ENCODE assay signal across 8 cellular contexts in the genomic region with DNA sequence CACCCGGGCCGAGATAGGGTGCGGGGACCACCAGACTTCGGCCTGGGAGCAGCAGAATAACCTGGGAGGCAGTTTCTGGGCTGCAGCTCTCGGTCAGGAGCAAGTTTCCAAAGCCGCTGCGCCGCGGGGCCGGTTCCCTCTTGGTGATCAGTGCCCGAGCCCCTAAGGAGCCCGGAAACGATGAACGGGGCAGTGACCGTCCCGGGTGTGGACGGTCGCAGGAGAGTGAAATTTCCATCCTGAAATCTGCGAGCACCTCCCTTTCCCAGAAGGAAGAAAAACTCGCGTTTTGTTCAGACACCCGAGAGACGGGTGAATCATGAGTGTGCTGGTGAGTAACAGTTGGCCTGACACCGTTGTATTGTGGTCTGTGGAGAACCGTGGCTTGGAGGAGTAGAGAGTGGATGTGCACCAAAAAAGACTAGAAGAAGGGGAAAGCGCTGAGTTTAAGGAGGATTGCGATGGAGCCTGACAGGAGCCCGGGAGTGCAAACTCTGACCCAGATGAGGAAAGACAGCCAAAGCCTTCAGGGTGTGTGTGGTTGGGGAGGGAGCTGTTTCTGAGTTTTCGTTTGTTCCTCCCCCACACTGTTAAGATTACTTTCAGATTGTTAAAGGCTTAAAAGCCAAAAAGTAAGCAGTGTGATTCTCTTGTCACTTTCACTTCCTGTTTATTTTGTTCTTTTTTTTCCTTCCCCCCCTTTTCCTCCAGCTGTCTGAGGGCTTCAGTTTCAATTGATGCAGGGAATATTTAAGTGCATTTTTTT.
DNase-seq lines count a peak whose midpoint lies in the region; ATAC-seq and TF ChIP-seq lines count a peak whose summit lies in the region.

No MANE protein-coding gene starts in this region.

- H3K4me3 Mint-ChIP-seq in activated T-cell treated with anti-CD3 and anti-CD28 coated beads, Interleukin-2, amount 50 U/mL, for 24 hours, result peak overlapping the region; percentile 87
- peak overlapping the region; percentile 76 to 87 (median 83) for H3K4me3 Mint-ChIP-seq in nephron
- peak overlapping the region; percentile 76 to 89 for H3K4me3 Mint-ChIP-seq in stimulated activated naive CD8-positive, alpha-beta T cell treated with anti-CD3 and anti-CD28 coated beads, Interleukin-15, amount 100 ng/mL, for 72 hours

- peaks cover 10% of the 10 kb centered on the region for H4K20me1 ChIP-seq in OCI-LY3 (ENCODE audit: insufficient read depth, low read length)

- peak overlapping the region; percentile 79 for H3K27ac ChIP-seq in OCI-LY3 (ENCODE audit: low read length)

- peaks cover 47% of the 10 kb centered on the region for H3K36me3 Mint-ChIP-seq in activated T-cell treated with anti-CD3 and anti-CD28 coated beads, Interleukin-2, amount 50 U/mL, for 24 hours (ENCODE audit: low read depth)
- peaks cover 5% of the 10 kb centered on the region for H3K36me3 Mint-ChIP-seq in nephron (ENCODE audit: low read depth)

- H3K4me3 ChIP-seq in OCI-LY3 (ENCODE audit: low read length), result peak overlapping the region; percentile 98
- peak overlapping the region; percentile 76 for H3K4me3 ChIP-seq in fibroblast of pulmonary artery (replicated peaks; ENCODE audit: low read depth, low read length)

- H3K36me3 ChIP-seq in OCI-LY3 (replicated peaks; ENCODE audit: low read depth, low read length), result no peaks in the 10 kb centered on the region

- peak; percentile 74 for DNase-seq in AG08395 (ENCODE audit: low spot score)
- peak; percentile 79 for DNase-seq in activated T-cell treated with anti-CD3 and anti-CD28 coated beads, Interleukin-2, amount 50 U/mL, for 24 hours
- DNase-seq in fibroblast of pulmonary artery (ENCODE audit: low read depth), result peak; percentile 78
- peak; percentile 69 for DNase-seq in stimulated activated naive CD8-positive, alpha-beta T cell treated with anti-CD3 and anti-CD28 coated beads, Interleukin-15, amount 100 ng/mL, for 72 hours

- no peaks in the 10 kb centered on the region for H3K9me3 ChIP-seq in OCI-LY3 (ENCODE audit: insufficient read depth, low read length)

- ATAC-seq in GM18909 (IDR thresholded peaks at IDR 0.05; ENCODE audit: poor library complexity, unreplicated experiment) (peak; percentile 73), HG03108 (IDR thresholded peaks at IDR 0.05; ENCODE audit: unreplicated experiment) (peak; percentile 59)
- ATAC-seq in stimulated activated naive CD8-positive, alpha-beta T cell treated with anti-CD3 and anti-CD28 coated beads, Interleukin-15, amount 100 ng/mL, for 72 hours, result peak; percentile 71

- H3K4me2 ChIP-seq in OCI-LY3 (ENCODE audit: low read length), result peak overlapping the region; percentile 98

- no peaks in the 10 kb centered on the region for H3K27me3 ChIP-seq in OCI-LY3 (ENCODE audit: low read depth, low read length)

- H3K4me1 ChIP-seq in OCI-LY3 (ENCODE audit: low read length), result peaks cover 14% of the 10 kb centered on the region

- peaks cover 28% of the 10 kb centered on the region for H3K79me2 ChIP-seq in OCI-LY3 (ENCODE audit: low read length)

- H3K27me3 Mint-ChIP-seq in activated T-cell treated with anti-CD3 and anti-CD28 coated beads, Interleukin-2, amount 50 U/mL, for 24 hours, result no peaks in the 10 kb centered on the region
- peaks cover 35% of the 10 kb centered on the region for H3K27me3 Mint-ChIP-seq in nephron (ENCODE audit: low read depth)
- H3K27me3 Mint-ChIP-seq in stimulated activated naive CD8-positive, alpha-beta T cell treated with anti-CD3 and anti-CD28 coated beads, Interleukin-15, amount 100 ng/mL, for 72 hours, result no peaks in the 10 kb centered on the region

- peak overlapping the region; percentile 85 for H2AFZ ChIP-seq in OCI-LY3 (ENCODE audit: low read depth, low read length)

- TF ChIP-seq CTCF in OCI-LY3 (IDR thresholded peaks at IDR 0.05; ENCODE audit: low read depth, low read length) (no peak), fibroblast of pulmonary artery (IDR thresholded peaks at IDR 0.05; ENCODE audit: low read length, missing control alignments) (no peak), nephron (IDR thresholded peaks at IDR 0.05; ENCODE audit: unreplicated experiment in 3 of 3) (no peak)

- peak overlapping the region; percentile 92 for H3K9ac ChIP-seq in OCI-LY3 (ENCODE audit: low read length)

- peaks cover 59% of the 10 kb centered on the region for H3K4me1 Mint-ChIP-seq in activated T-cell treated with anti-CD3 and anti-CD28 coated beads, Interleukin-2, amount 50 U/mL, for 24 hours (ENCODE audit: low read depth)
- peaks cover 16% of the 10 kb centered on the region for H3K4me1 Mint-ChIP-seq in nephron
- H3K4me1 Mint-ChIP-seq in stimulated activated naive CD8-positive, alpha-beta T cell treated with anti-CD3 and anti-CD28 coated beads, Interleukin-15, amount 100 ng/mL, for 72 hours, result peaks cover 58% of the 10 kb centered on the region

- H3K9me3 Mint-ChIP-seq in activated T-cell treated with anti-CD3 and anti-CD28 coated beads, Interleukin-2, amount 50 U/mL, for 24 hours, result peaks cover 3% of the 10 kb centered on the region
- H3K9me3 Mint-ChIP-seq in nephron, result peaks cover 2% of the 10 kb centered on the region
- H3K9me3 Mint-ChIP-seq in stimulated activated naive CD8-positive, alpha-beta T cell treated with anti-CD3 and anti-CD28 coated beads, Interleukin-15, amount 100 ng/mL, for 72 hours, result no peaks in the 10 kb centered on the region

- H3K27ac Mint-ChIP-seq in activated T-cell treated with anti-CD3 and anti-CD28 coated beads, Interleukin-2, amount 50 U/mL, for 24 hours, result peak overlapping the region; percentile 97
- peak overlapping the region; percentile 51 to 76 (median 62) for H3K27ac Mint-ChIP-seq in nephron
- H3K27ac Mint-ChIP-seq in stimulated activated naive CD8-positive, alpha-beta T cell treated with anti-CD3 and anti-CD28 coated beads, Interleukin-15, amount 100 ng/mL, for 72 hours, result peak overlapping the region; percentile 84 to 93

Comparison
In these comparisons a context has a peak if more than half of its experiments do, and no peak if none do; other contexts are left out.
1. Peak in every context shown above with its lines: DNase-seq, ATAC-seq, H3K4me3 ChIP-seq and H3K27ac ChIP-seq.